In genomic region chr2:227163445-227163997, GRCh38 we compare ENCODE assay signal across 8 cellular contexts. TPM values are rescaled to one million over a fixed set of nuclear protein-coding genes. Genes with fewer than 3 reads are reported as not detected.
DNase-seq lines count a peak whose midpoint lies in the region; ATAC-seq lines count a peak whose summit lies in the region.

No MANE protein-coding gene starts in this region.

- no peaks in the 10 kb centered on the region for H3K36me3 ChIP-seq in BLaER1 treated with 17β-estradiol and CSF1 and Interleukin-3, amounts not matched to agents 10 nM and 100 nM
- H3K36me3 ChIP-seq in iPS-18a (ENCODE audit: control insufficient read depth, low read depth, low read length) (no peaks in the 10 kb centered on the region), stomach smooth muscle (ENCODE audit: control insufficient read depth in 2 of 2, insufficient read depth in 2 of 2, low read length in 2 of 2) (no peaks in the 10 kb centered on the region)

- no peak overlapping the region for H3K9ac ChIP-seq in BLaER1 treated with 17β-estradiol and CSF1 and Interleukin-3, amounts not matched to agents 10 nM and 100 nM
- H3K9ac ChIP-seq in iPS-18a (ENCODE audit: low read length) (no peak overlapping the region), stomach smooth muscle (ENCODE audit: low read length in 2 of 2) (peak overlapping the region in 1 of 2 donors; percentile 16)

- H3K9me3 Mint-ChIP-seq in activated T-helper 1 cell treated with anti-CD3 and anti-CD28 coated beads, Interleukin-12 subunit alpha, Interleukin-12 subunit beta, Interleukin-2, Interleukin-4 antibody, amounts not matched to agents 30 ng/mL and 10 ng/mL and 1 ng/mL, durations not matched to agents 14 hours and 24 hours and 36 hours = no peaks in the 10 kb centered on the region

- no peaks in the 10 kb centered on the region for H4K20me1 ChIP-seq in BLaER1 treated with 17β-estradiol and CSF1 and Interleukin-3, amounts not matched to agents 10 nM and 100 nM

- H3K4me2 ChIP-seq in BLaER1 treated with 17β-estradiol and CSF1 and Interleukin-3, amounts not matched to agents 10 nM and 100 nM = peak overlapping the region; percentile 83 to 93 (median 89)

- H3K27ac Mint-ChIP-seq in activated T-helper 1 cell treated with anti-CD3 and anti-CD28 coated beads, Interleukin-12 subunit alpha, Interleukin-12 subunit beta, Interleukin-2, Interleukin-4 antibody, amounts not matched to agents 30 ng/mL and 10 ng/mL and 1 ng/mL, durations not matched to agents 14 hours and 24 hours and 36 hours = no peak overlapping the region

- peak overlapping the region; percentile 39 to 69 (median 56); a peak in 17 of 20 replicates for H3K4me3 ChIP-seq in BLaER1 treated with 17β-estradiol and CSF1 and Interleukin-3, amounts not matched to agents 10 nM and 100 nM
- H3K4me3 ChIP-seq in iPS-18a (ENCODE audit: low read length) (peak overlapping the region; percentile 58), stomach smooth muscle (ENCODE audit: low read length in 2 of 2) (peak overlapping the region; percentile 50 to 61)

- DNase-seq in activated T-helper 1 cell treated with anti-CD3 and anti-CD28 coated beads, Interleukin-12 subunit alpha, Interleukin-12 subunit beta, Interleukin-2, Interleukin-4 antibody, amounts not matched to agents 30 ng/mL and 10 ng/mL and 1 ng/mL, durations not matched to agents 14 hours and 24 hours and 36 hours (ENCODE audit: low spot score) = no peak
- no peak for DNase-seq in islet precursor cell
- no peak for DNase-seq in SHP77 (lab: John Stamatoyannopoulos, UW)

- peaks cover 4 to 18% (median 14%) of the 10 kb centered on the region in 11 experiments; a peak in 16 of 22 replicates for H3K9me3 ChIP-seq in BLaER1 treated with 17β-estradiol and CSF1 and Interleukin-3, amounts not matched to agents 10 nM and 100 nM (replicated peaks in 1 of 11)
- H3K9me3 ChIP-seq in iPS-18a (ENCODE audit: control insufficient read depth, low read depth, low read length) (no peaks in the 10 kb centered on the region), stomach smooth muscle (ENCODE audit: control insufficient read depth in 2 of 2, low read length in 2 of 2) (peaks cover 3 to 4% of the 10 kb centered on the region in 2 donors)

- H3K27me3 Mint-ChIP-seq in activated T-helper 1 cell treated with anti-CD3 and anti-CD28 coated beads, Interleukin-12 subunit alpha, Interleukin-12 subunit beta, Interleukin-2, Interleukin-4 antibody, amounts not matched to agents 30 ng/mL and 10 ng/mL and 1 ng/mL, durations not matched to agents 14 hours and 24 hours and 36 hours (ENCODE audit: insufficient read depth) = peaks cover 39% of the 10 kb centered on the region

- intact Hi-C loops in activated T-helper 1 cell treated with anti-CD3 and anti-CD28 coated beads, Interleukin-12 subunit alpha, Interleukin-12 subunit beta, Interleukin-2, Interleukin-4 antibody, amounts not matched to agents 30 ng/mL and 10 ng/mL and 1 ng/mL, durations not matched to agents 14 hours and 24 hours and 36 hours (cut with micrococcal nuclease) = no loop called here

- peaks cover 0 to 15% (median 10%) of the 10 kb centered on the region in 10 experiments; a peak in 15 of 20 replicates for H3K4me1 ChIP-seq in BLaER1 treated with 17β-estradiol and CSF1 and Interleukin-3, amounts not matched to agents 10 nM and 100 nM
- H3K4me1 ChIP-seq in iPS-18a (ENCODE audit: control insufficient read depth, low read depth, low read length) (peaks cover 5% of the 10 kb centered on the region), stomach smooth muscle (ENCODE audit: control insufficient read depth, insufficient read depth, low read length) (peaks cover 7% of the 10 kb centered on the region)

- H3K4me1 Mint-ChIP-seq in activated T-helper 1 cell treated with anti-CD3 and anti-CD28 coated beads, Interleukin-12 subunit alpha, Interleukin-12 subunit beta, Interleukin-2, Interleukin-4 antibody, amounts not matched to agents 30 ng/mL and 10 ng/mL and 1 ng/mL, durations not matched to agents 14 hours and 24 hours and 36 hours (ENCODE audit: low read depth) = no peaks in the 10 kb centered on the region

- peak; percentile 86 for ATAC-seq in GM18907 (IDR thresholded peaks at IDR 0.05; ENCODE audit: unreplicated experiment)
- ATAC-seq in HG03064 (IDR thresholded peaks at IDR 0.05; ENCODE audit: low read depth, unreplicated experiment) = peak; percentile 69

- H3K36me3 Mint-ChIP-seq in activated T-helper 1 cell treated with anti-CD3 and anti-CD28 coated beads, Interleukin-12 subunit alpha, Interleukin-12 subunit beta, Interleukin-2, Interleukin-4 antibody, amounts not matched to agents 30 ng/mL and 10 ng/mL and 1 ng/mL, durations not matched to agents 14 hours and 24 hours and 36 hours (ENCODE audit: low read depth) = no peaks in the 10 kb centered on the region

- H3K27ac ChIP-seq in BLaER1 treated with 17β-estradiol and CSF1 and Interleukin-3, amounts not matched to agents 10 nM and 100 nM = no peak overlapping the region
- no peak overlapping the region for H3K27ac ChIP-seq in iPS-18a (ENCODE audit: low read length)
- no peak overlapping the region for H3K27ac ChIP-seq in stomach smooth muscle (ENCODE audit: low read length)

- peak overlapping the region; percentile 62 for H3K4me3 Mint-ChIP-seq in activated T-helper 1 cell treated with anti-CD3 and anti-CD28 coated beads, Interleukin-12 subunit alpha, Interleukin-12 subunit beta, Interleukin-2, Interleukin-4 antibody, amounts not matched to agents 30 ng/mL and 10 ng/mL and 1 ng/mL, durations not matched to agents 14 hours and 24 hours and 36 hours

- peaks cover 29 to 49% (median 35%) of the 10 kb centered on the region in 11 experiments for H3K27me3 ChIP-seq in BLaER1 treated with 17β-estradiol and CSF1 and Interleukin-3, amounts not matched to agents 10 nM and 100 nM
- H3K27me3 ChIP-seq in iPS-18a (ENCODE audit: control insufficient read depth, insufficient read depth, low read length) (peaks cover 68% of the 10 kb centered on the region), stomach smooth muscle (ENCODE audit: control insufficient read depth in 1 of 2, insufficient read depth in 2 of 2, low read length in 2 of 2) (peaks cover 0 to 42% of the 10 kb centered on the region in 2 donors)

RNA-seq across cellular contexts. Expression of gene COL4A4, which starts 0.5 kb away (rescaled TPM):
- not detected in 2 replicates for total RNA-seq in activated T-helper 1 cell treated with anti-CD3 and anti-CD28 coated beads, Interleukin-12 subunit alpha, Interleukin-12 subunit beta, Interleukin-2, Interleukin-4 antibody, amounts not matched to agents 30 ng/mL and 10 ng/mL and 1 ng/mL, durations not matched to agents 14 hours and 24 hours and 36 hours

RNA-seq across cellular contexts. Expression of gene COL4A3, which starts 0.9 kb away (rescaled TPM):
- total RNA-seq in activated T-helper 1 cell treated with anti-CD3 and anti-CD28 coated beads, Interleukin-12 subunit alpha, Interleukin-12 subunit beta, Interleukin-2, Interleukin-4 antibody, amounts not matched to agents 30 ng/mL and 10 ng/mL and 1 ng/mL, durations not matched to agents 14 hours and 24 hours and 36 hours = not detected in 2 replicates
